8 cellular contexts compared by ENCODE assay signal in genomic region chr20:728022-728944, GRCh38. TPM values are rescaled to one million over a fixed set of nuclear protein-coding genes. Genes with fewer than 3 reads are reported as not detected.
DNase-seq lines count a peak whose midpoint lies in the region; ATAC-seq and TF ChIP-seq lines count a peak whose summit lies in the region.

No MANE protein-coding gene starts in this region.

- no peaks in the 10 kb centered on the region for H3K79me2 ChIP-seq in smooth muscle cell (ENCODE audit: low read depth)

- peak overlapping the region; percentile 96 for H3K4me2 ChIP-seq in smooth muscle cell

- peaks cover 63% of the 10 kb centered on the region for H3K27me3 ChIP-seq in SJSA1 (replicated peaks)
- H3K27me3 ChIP-seq in adipocyte (replicated peaks; ENCODE audit: control insufficient read depth, insufficient read depth, low read length) = peaks cover 41% of the 10 kb centered on the region
- peaks cover 39% of the 10 kb centered on the region for H3K27me3 ChIP-seq in smooth muscle cell (ENCODE audit: low read depth)

- TF ChIP-seq CTCF in smooth muscle cell (IDR thresholded peaks at IDR 0.05; ENCODE audit: borderline replicate concordance, insufficient read depth, poor library complexity, severe bottlenecking) = peak; percentile 62

- H3K36me3 ChIP-seq in SJSA1 = no peaks in the 10 kb centered on the region
- no peaks in the 10 kb centered on the region for H3K36me3 ChIP-seq in adipocyte (ENCODE audit: control insufficient read depth, insufficient read depth, low read length, severe bottlenecking)
- no peaks in the 10 kb centered on the region for H3K36me3 ChIP-seq in smooth muscle cell (ENCODE audit: low read depth)

- no peaks in the 10 kb centered on the region for H3K9me3 ChIP-seq in SJSA1 (replicated peaks)
- no peaks in the 10 kb centered on the region for H3K9me3 ChIP-seq in adipocyte (ENCODE audit: control insufficient read depth, low read length)
- no peaks in the 10 kb centered on the region for H3K9me3 ChIP-seq in smooth muscle cell (replicated peaks; ENCODE audit: low read depth)

- H3F3A ChIP-seq in smooth muscle cell (ENCODE audit: low read depth) = no peaks in the 10 kb centered on the region

- peak overlapping the region; percentile 13 for H3K4me3 ChIP-seq in SJSA1
- H3K4me3 ChIP-seq in adipocyte (ENCODE audit: low read length) = peak overlapping the region; percentile 66
- H3K4me3 ChIP-seq in smooth muscle cell = peak overlapping the region; percentile 76

- H4K20me1 ChIP-seq in smooth muscle cell (ENCODE audit: low read depth) = no peaks in the 10 kb centered on the region

- DNase-seq in CMK (ENCODE audit: low read depth) = peak; percentile 54
- peak; percentile 89 for DNase-seq in HuH-7 (ENCODE audit: low spot score)
- peak in 1 of 2 experiments; percentile 15 for DNase-seq in SJSA1 (ENCODE audit: low read depth in 1 of 2, low spot score in 2 of 2)
- DNase-seq in adipocyte (ENCODE audit: low read depth) = peak; percentile 71
- DNase-seq in iPS DF 4.7 (ENCODE audit: extremely low read depth, low spot score) = peak; percentile 51
- peak; percentile 13 for DNase-seq in smooth muscle cell (lab: John Stamatoyannopoulos, UW; ENCODE audit: unreplicated experiment)

- ATAC-seq in GM21528 (IDR thresholded peaks at IDR 0.05; ENCODE audit: low FRiP score, unreplicated experiment) (no peak), GM19328 (IDR thresholded peaks at IDR 0.05; ENCODE audit: unreplicated experiment) (no peak)

- H3K27ac ChIP-seq in SJSA1 (no peak overlapping the region), smooth muscle cell (ENCODE audit: low read depth) (no peak overlapping the region)

- H3K4me1 ChIP-seq in SJSA1 (replicated peaks) = peaks cover 6% of the 10 kb centered on the region
- peaks cover 3% of the 10 kb centered on the region for H3K4me1 ChIP-seq in adipocyte (ENCODE audit: control insufficient read depth, insufficient read depth, low read length)
- H3K4me1 ChIP-seq in smooth muscle cell (ENCODE audit: low read depth) = no peaks in the 10 kb centered on the region

- WGBS in smooth muscle cell (ENCODE audit: low lambda C conversion rate) = 5% methylated on average over 55 of the region's 90 CpGs

- H2AFZ ChIP-seq in smooth muscle cell (ENCODE audit: low read depth) = peak overlapping the region; percentile 90

- H3K9ac ChIP-seq in adipocyte (ENCODE audit: low read length) (no peak overlapping the region), smooth muscle cell (ENCODE audit: low read depth) (peak overlapping the region; percentile 19)

RNA-seq across cellular contexts. Expression of gene SLC52A3, which starts 40.0 kb away (rescaled TPM):
- not detected in 2 replicates for total RNA-seq in SJSA1 (2014; rRNA removed; shearing (Covaris generic))
- total RNA-seq in smooth muscle cell = 0.09 and 0.36 TPM in 2 replicates
- 0.37 TPM in 1 of 2 replicates, not detected in the other for polyA plus RNA-seq in smooth muscle cell

RNA-seq across cellular contexts. Expression of gene SCRT2, which starts 52.7 kb away (rescaled TPM):
- total RNA-seq in SJSA1 (2014; rRNA removed; shearing (Covaris generic)) = not detected in 2 replicates
- not detected in 2 replicates for total RNA-seq in smooth muscle cell
- polyA plus RNA-seq in smooth muscle cell = not detected in 2 replicates

Comparison
In these comparisons a context has a peak if more than half of its experiments do, and no peak if none do; other contexts are left out.
1. H3K4me3 ChIP-seq: peak in every context shown above with its lines; median percentile 76 in smooth muscle cell; 66 in adipocyte; 13 in SJSA1.